In the genomic region with DNA sequence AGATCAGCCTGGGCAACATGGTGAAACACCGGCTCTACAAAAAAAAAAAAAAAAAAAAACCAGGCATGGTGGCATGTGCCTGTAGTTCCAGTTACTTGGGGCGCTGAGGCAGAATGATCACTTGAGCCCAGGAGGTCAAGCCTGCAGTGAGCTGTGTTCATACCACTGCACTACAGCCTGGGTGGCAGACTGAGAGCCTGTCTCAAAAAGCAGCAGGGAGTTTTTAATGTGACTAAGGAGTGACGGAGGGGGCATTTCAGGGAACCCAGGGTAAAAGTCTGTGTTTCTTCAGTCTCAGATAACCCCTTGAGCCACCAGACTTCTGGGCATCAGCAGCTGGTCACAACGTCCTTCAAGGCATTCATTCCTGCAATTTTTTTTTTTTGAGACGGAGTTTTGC, we compare ENCODE assay signal across 11 cellular contexts. TPM values are rescaled to one million over a fixed set of nuclear protein-coding genes. Genes with fewer than 3 reads are reported as not detected.
DNase-seq lines count a peak whose midpoint lies in the region; ATAC-seq and TF ChIP-seq lines count a peak whose summit lies in the region.
"Had no signal": no experiment of that assay in that cellular context is flagged by ENCODE, and none has a peak within 500 bp of the region (broad histone marks: within the 10 kb centered on the region; RNA-seq: fewer than 3 reads in every experiment).

No MANE protein-coding gene starts in this region.

- 72 to 84% methylated on average over 5 of the region's 5 CpGs for WGBS in heart right ventricle, 2 donors
- 54 to 56% methylated on average over 5 of the region's 5 CpGs for WGBS in thyroid gland, 2 donors

- H3K27ac ChIP-seq in right atrium auricular region = peak overlapping the region; percentile 31 to 46
- H3K27ac ChIP-seq in heart right ventricle = peak overlapping the region in 4 of 10 donors; percentile 9 to 83 (median 36)
- peak overlapping the region; percentile 36 to 61 (median 41) for H3K27ac ChIP-seq in thyroid gland
- H3K27ac ChIP-seq: vagina had no signal

- TF ChIP-seq CTCF in right atrium auricular region (IDR thresholded peaks at IDR 0.05) = no peak
- TF ChIP-seq CTCF in heart right ventricle (IDR thresholded peaks at IDR 0.05) = no peak
- TF ChIP-seq CTCF in thyroid gland (IDR thresholded peaks at IDR 0.05) = no peak

- H3K27me3 ChIP-seq in right atrium auricular region (no peaks in the 10 kb centered on the region), heart right ventricle (no peaks in the 10 kb centered on the region), thyroid gland (no peaks in the 10 kb centered on the region)
- H3K27me3 ChIP-seq: vagina had no signal

- ATAC-seq in heart right ventricle (no peak), sciatic nerve (no peak)
- no peak for ATAC-seq in activated CD8-positive, alpha-beta T cell treated with anti-CD3 and anti-CD28 coated beads, Interleukin-2, amount 10 ng/mL, durations not matched to agents 7 days and 5 days
- ATAC-seq: mucosa of descending colon had no signal

- H3K9me3 Mint-ChIP-seq in activated CD8-positive, alpha-beta T cell treated with anti-CD3 and anti-CD28 coated beads, Interleukin-2, amount 10 ng/mL, durations not matched to agents 7 days and 5 days (ENCODE audit: insufficient read depth) = no peaks in the 10 kb centered on the region

- H3K4me1 ChIP-seq in right atrium auricular region = peaks cover 0 to 21% of the 10 kb centered on the region in 2 donors
- H3K4me1 ChIP-seq in heart right ventricle = peaks cover 2 to 71% (median 17%) of the 10 kb centered on the region in 9 donors
- H3K4me1 ChIP-seq in thyroid gland = peaks cover 40 to 47% of the 10 kb centered on the region in 2 donors

- DNase-seq in right atrium auricular region (ENCODE audit: low spot score) = no peak
- no peak for DNase-seq in heart right ventricle
- no peak for DNase-seq in activated CD8-positive, alpha-beta T cell treated with anti-CD3 and anti-CD28 coated beads, Interleukin-2, amount 10 ng/mL, durations not matched to agents 7 days and 5 days
- peak; percentile 17 for DNase-seq in iris pigment epithelial cell (ENCODE audit: low read depth)
- peak; percentile 69 to 79 for DNase-seq in thyroid gland
- DNase-seq in DMS114 treated with DMSO at 0.1 percent for 48 hours (lab: John Stamatoyannopoulos, UW; ENCODE audit: unreplicated experiment) = no peak
- no peak for DNase-seq in hypothalamus (lab: John Stamatoyannopoulos, UW)
- DNase-seq in sciatic nerve (ENCODE audit: low spot score) = no peak
- DNase-seq: mucosa of descending colon, NCI-H146 had no signal

- H3K9me3 ChIP-seq in right atrium auricular region (no peaks in the 10 kb centered on the region), heart right ventricle (no peaks in the 10 kb centered on the region), thyroid gland (no peaks in the 10 kb centered on the region)
- H3K9me3 ChIP-seq: mucosa of descending colon, vagina had no signal

- intact Hi-C loops in heart right ventricle (cut with DNase I) = loop anchor here in 1 of 10 donors (10.0 kb wide), 1 partner anchor 59 kb away; a partner anchor contains a TSS
- intact Hi-C loops in thyroid gland (cut with DNase I) = no loop called here
- intact Hi-C loops in sciatic nerve (cut with DNase I) = no loop called here

- no peaks in the 10 kb centered on the region for H3K27me3 Mint-ChIP-seq in activated CD8-positive, alpha-beta T cell treated with anti-CD3 and anti-CD28 coated beads, Interleukin-2, amount 10 ng/mL, durations not matched to agents 7 days and 5 days (ENCODE audit: low read depth)

- no peak overlapping the region for H3K4me3 ChIP-seq in right atrium auricular region
- H3K4me3 ChIP-seq in heart right ventricle = no peak overlapping the region
- no peak overlapping the region for H3K4me3 ChIP-seq in thyroid gland (replicated peaks in 1 of 3)
- H3K4me3 ChIP-seq: mucosa of descending colon, vagina had no signal

- peaks cover 47% of the 10 kb centered on the region for H3K4me1 Mint-ChIP-seq in activated CD8-positive, alpha-beta T cell treated with anti-CD3 and anti-CD28 coated beads, Interleukin-2, amount 10 ng/mL, durations not matched to agents 7 days and 5 days (ENCODE audit: low read depth)

- POLR2A ChIA-PET in activated CD8-positive, alpha-beta T cell treated with anti-CD3 and anti-CD28 coated beads, Interleukin-2, amount 10 ng/mL, durations not matched to agents 7 days and 5 days (lab: Charles Lee) = interaction anchor here (1.8 to 5.7 kb wide), 2 partner anchors 9 to 19 kb away, joined by 10 to 81 read pairs; a partner anchor contains a TSS

- peaks cover 28% of the 10 kb centered on the region for H3K36me3 Mint-ChIP-seq in activated CD8-positive, alpha-beta T cell treated with anti-CD3 and anti-CD28 coated beads, Interleukin-2, amount 10 ng/mL, durations not matched to agents 7 days and 5 days (ENCODE audit: low read depth)

- TF ChIP-seq POLR2A in thyroid gland (IDR thresholded peaks at IDR 0.05) = peak in 1 of 2 donors; percentile 14

- H3K36me3 ChIP-seq in right atrium auricular region = no peaks in the 10 kb centered on the region
- H3K36me3 ChIP-seq in heart right ventricle = peaks cover 0 to 12% (median 0%) of the 10 kb centered on the region in 9 donors
- H3K36me3 ChIP-seq in thyroid gland = no peaks in the 10 kb centered on the region
- H3K36me3 ChIP-seq: vagina had no signal

- peak overlapping the region; percentile 62 for H3K27ac Mint-ChIP-seq in activated CD8-positive, alpha-beta T cell treated with anti-CD3 and anti-CD28 coated beads, Interleukin-2, amount 10 ng/mL, durations not matched to agents 7 days and 5 days

- CTCF ChIA-PET in activated CD8-positive, alpha-beta T cell treated with anti-CD3 and anti-CD28 coated beads, Interleukin-2, amount 10 ng/mL, durations not matched to agents 7 days and 5 days (lab: Charles Lee) = interaction anchor here (0.9 to 5.0 kb wide), 5 partner anchors 8 to 296 kb away, joined by 3 to 31 read pairs (median 25); a partner anchor contains a TSS

- H3K4me3 Mint-ChIP-seq in activated CD8-positive, alpha-beta T cell treated with anti-CD3 and anti-CD28 coated beads, Interleukin-2, amount 10 ng/mL, durations not matched to agents 7 days and 5 days = no peak overlapping the region

RNA-seq across cellular contexts. Expression of a gene that starts 2.2 kb away (rescaled TPM):
- total RNA-seq in right atrium auricular region (not detected), heart right ventricle (not detected), thyroid gland (1 to 10 TPM; 1.1 to 2.9 (median 1.8) TPM), sciatic nerve (not detected)
- polyA plus RNA-seq in heart right ventricle = not detected
- total RNA-seq in activated CD8-positive, alpha-beta T cell treated with anti-CD3 and anti-CD28 coated beads, Interleukin-2, amount 10 ng/mL, durations not matched to agents 7 days and 5 days = under 1 TPM in 1 of 2 experiments, not detected in 1; 0.32 TPM
- total RNA-seq: vagina had no signal

RNA-seq across cellular contexts. Expression of a gene that starts 21.1 kb away (rescaled TPM):
- total RNA-seq in right atrium auricular region (10 to 100 TPM; 79.1 to 87.1 TPM), heart right ventricle (10 to 100 TPM; 65.7 to 84.3 (median 79.1) TPM), thyroid gland (10 to 100 TPM; 56.2 to 73.9 (median 62.0) TPM), sciatic nerve (101 TPM)
- 10 to 100 TPM; 60.0 to 81.7 TPM for polyA plus RNA-seq in heart right ventricle
- 10 to 100 TPM; 71.7 to 77.6 TPM for total RNA-seq in activated CD8-positive, alpha-beta T cell treated with anti-CD3 and anti-CD28 coated beads, Interleukin-2, amount 10 ng/mL, durations not matched to agents 7 days and 5 days

RNA-seq across cellular contexts. Expression of a gene that starts 32.9 kb away (rescaled TPM):
- total RNA-seq in right atrium auricular region (10 to 100 TPM; 16.6 to 21.3 TPM), heart right ventricle (10 to 100 TPM in 5 of 10 donors, 1 to 10 TPM in 5; 6.7 to 10.5 (median 9.9) TPM), thyroid gland (10 to 100 TPM; 13.4 to 34.0 (median 27.2) TPM), sciatic nerve (11.1 TPM)
- polyA plus RNA-seq in heart right ventricle = 10 to 100 TPM; 10.4 to 19.2 TPM
- total RNA-seq in activated CD8-positive, alpha-beta T cell treated with anti-CD3 and anti-CD28 coated beads, Interleukin-2, amount 10 ng/mL, durations not matched to agents 7 days and 5 days = 10 to 100 TPM; 12.7 to 13.8 TPM

RNA-seq across cellular contexts. Expression of a gene that starts 34.9 kb away (rescaled TPM):
- total RNA-seq in right atrium auricular region (1 to 10 TPM; 2.2 to 9.7 TPM), heart right ventricle (1 to 10 TPM in 4 of 10 donors, under 1 TPM in 5, not detected in 1; 0.19 to 1.5 (median 0.61) TPM), thyroid gland (1 to 10 TPM in 1 of 4 donors, under 1 TPM in 3; 0.24 to 1.1 (median 0.49) TPM), sciatic nerve (1.9 TPM)
- polyA plus RNA-seq in heart right ventricle = under 1 TPM; 0.37 to 0.42 TPM
- total RNA-seq in activated CD8-positive, alpha-beta T cell treated with anti-CD3 and anti-CD28 coated beads, Interleukin-2, amount 10 ng/mL, durations not matched to agents 7 days and 5 days = 1 to 10 TPM in 1 of 2 experiments, under 1 TPM in 1; 0.92 to 1.6 TPM

RNA-seq across cellular contexts. Expression of a gene that starts 49.0 kb away (rescaled TPM):
- total RNA-seq in right atrium auricular region (100 to 1,000 TPM; 107 to 124 TPM), heart right ventricle (100 to 1,000 TPM in 8 of 10 donors, 10 to 100 TPM in 2; 90.1 to 138 (median 110) TPM), thyroid gland (100 to 1,000 TPM in 3 of 4 donors, 10 to 100 TPM in 1; 94.1 to 111 (median 103) TPM), sciatic nerve (84.3 TPM)
- 100 to 1,000 TPM; 102 to 113 TPM for polyA plus RNA-seq in heart right ventricle
- total RNA-seq in activated CD8-positive, alpha-beta T cell treated with anti-CD3 and anti-CD28 coated beads, Interleukin-2, amount 10 ng/mL, durations not matched to agents 7 days and 5 days = 10 to 100 TPM; 72.7 to 75.8 TPM

Comparison
In these comparisons a context has a peak if more than half of its experiments do, and no peak if none do; other contexts are left out.
1. DNase-seq: peak in iris pigment epithelial cell (single experiment) and thyroid gland (2 of 2); none in right atrium auricular region (single experiment), heart right ventricle (0 of 2), activated CD8-positive, alpha-beta T cell treated with anti-CD3 and anti-CD28 coated beads, Interleukin-2, amount 10 ng/mL, durations not matched to agents 7 days and 5 days (single experiment), DMS114 treated with DMSO at 0.1 percent for 48 hours (single experiment), hypothalamus (0 of 51) and sciatic nerve (single experiment).